8 cellular contexts compared by ENCODE assay signal in genomic region chr12:6056406-6057211, GRCh38.
DNase-seq lines count a peak whose midpoint lies in the region; ATAC-seq, FAIRE-seq and TF ChIP-seq lines count a peak whose summit lies in the region.

No MANE protein-coding gene starts in this region.

- intact Hi-C loops in IMR-90 (cut with micrococcal nuclease): no loop called here

- H3K79me2 ChIP-seq in astrocyte (ENCODE audit: insufficient read depth, low read length): no peaks in the 10 kb centered on the region

- H3K27me3 ChIP-seq in BJ (ENCODE audit: control insufficient read depth, insufficient read depth, low read length) (no peaks in the 10 kb centered on the region), IMR-90 (ENCODE audit: control insufficient read depth, insufficient read depth, low read length) (no peaks in the 10 kb centered on the region), astrocyte (ENCODE audit: insufficient read depth, low read length) (no peaks in the 10 kb centered on the region)

- in situ Hi-C loops in IMR-90 (cut with MboI; ENCODE audit: low sequenced_read_pairs): no loop called here

- peak overlapping the region in 1 of 2 experiments; percentile 17; a peak in 1 of 4 replicates for H4K8ac ChIP-seq in IMR-90 (ENCODE audit: low read depth in 2 of 2, low read length in 2 of 2)

- H2AFZ ChIP-seq in IMR-90 (replicated peaks; ENCODE audit: low read length, poor library complexity): peak overlapping the region; percentile 9
- peak overlapping the region; percentile 91 for H2AFZ ChIP-seq in astrocyte (ENCODE audit: low read depth, low read length)

- H3K23ac ChIP-seq in IMR-90 (ENCODE audit: low read depth, low read length): no peak overlapping the region

- dilution Hi-C loops in IMR-90 (cut with HindIII; ENCODE audit: low sequenced_read_pairs, unreplicated experiment): no loop called here

- H3K27ac Mint-ChIP-seq in astrocyte (ENCODE audit: unreplicated experiment) (no peak overlapping the region), memory B cell (no peak overlapping the region)

- no peak overlapping the region for H4K91ac ChIP-seq in IMR-90 (ENCODE audit: insufficient read depth, low read depth, low read length)

- H3K14ac ChIP-seq in IMR-90 (replicated peaks; ENCODE audit: low read depth, low read length): no peak overlapping the region

- H3K4me1 Mint-ChIP-seq in astrocyte (ENCODE audit: low read depth, unreplicated experiment) (peaks cover 15% of the 10 kb centered on the region), memory B cell (no peaks in the 10 kb centered on the region)

- H2BK120ac ChIP-seq in IMR-90 (ENCODE audit: low read depth, low read length): no peak overlapping the region

- peaks cover 8% of the 10 kb centered on the region; the same call in 1 of the 2 replicates for H3K9me1 ChIP-seq in IMR-90 (ENCODE audit: insufficient read depth, low read length)

- H3K9ac ChIP-seq in IMR-90 (ENCODE audit: low read depth, low read length) (no peak overlapping the region), astrocyte (ENCODE audit: low read length) (no peak overlapping the region)

- no peak overlapping the region for H2BK5ac ChIP-seq in IMR-90 (ENCODE audit: low read depth, low read length, poor library complexity, severe bottlenecking)

- H3K4me2 ChIP-seq in IMR-90 (ENCODE audit: low read depth, low read length) (no peak overlapping the region), astrocyte (ENCODE audit: low read length) (peak overlapping the region; percentile 66)

- peak; percentile 42 for TF ChIP-seq CTCF in BJ (IDR thresholded peaks at IDR 0.05; ENCODE audit: insufficient read depth, low read depth, low read length)
- TF ChIP-seq CTCF in IMR-90 (conservative IDR thresholded peaks at IDR 0.05; ENCODE audit: low read depth, low read length): no peak
- no peak for TF ChIP-seq CTCF in astrocyte (IDR thresholded peaks at IDR 0.05; ENCODE audit: insufficient read depth, low read depth, low read length)

- H4K20me1 ChIP-seq in IMR-90 (ENCODE audit: insufficient read depth, low read length) (no peaks in the 10 kb centered on the region), astrocyte (ENCODE audit: insufficient read depth, low read length) (no peaks in the 10 kb centered on the region)

- peaks cover 2% of the 10 kb centered on the region for H3K9me3 Mint-ChIP-seq in astrocyte (ENCODE audit: unreplicated experiment)
- no peaks in the 10 kb centered on the region for H3K9me3 Mint-ChIP-seq in memory B cell

- H3K27ac ChIP-seq in IMR-90 (ENCODE audit: insufficient read depth, low read length) (no peak overlapping the region), astrocyte (ENCODE audit: low read depth, low read length) (no peak overlapping the region)

- H3K4me3 ChIP-seq in BJ (ENCODE audit: low read depth, low read length) (no peak overlapping the region), IMR-90 (ENCODE audit: insufficient read depth, low read depth, low read length) (no peak overlapping the region), astrocyte (ENCODE audit: insufficient read depth, low read depth, low read length) (no peak overlapping the region)

- ATAC-seq in IMR-90 (ENCODE audit: low read depth) (no peak), memory B cell (ENCODE audit: low read depth) (peak; percentile 43), GM18502 (IDR thresholded peaks at IDR 0.05; ENCODE audit: poor library complexity, unreplicated experiment) (no peak), HG03159 (IDR thresholded peaks at IDR 0.05; ENCODE audit: unreplicated experiment) (no peak)

- no TSS peak for BruUV-seq in IMR-90 (replicated peaks; lab: Mats Ljungman, UMichigan)

- H4K5ac ChIP-seq in IMR-90 (ENCODE audit: low read depth, low read length): no peak overlapping the region

- H3K4ac ChIP-seq in IMR-90 (ENCODE audit: low read depth, low read length): no peak overlapping the region

- no peak overlapping the region for H3K18ac ChIP-seq in IMR-90 (ENCODE audit: low read depth, low read length)

- 53% methylated on average over 24 of the region's 58 CpGs; no CpG with 5 or more reads in 1 of the 2 experiments for WGBS in IMR-90 (ENCODE audit: extremely low coverage in 2 of 2, insufficient read length in 1 of 2), 2 experiments

- H3K27me3 Mint-ChIP-seq in astrocyte (ENCODE audit: low read depth, unreplicated experiment) (peaks cover 24% of the 10 kb centered on the region), memory B cell (peaks cover 15% of the 10 kb centered on the region)

- FAIRE-seq in astrocyte (lab: Jason Lieb, UNC): no peak

- H3K9me3 ChIP-seq in IMR-90 (ENCODE audit: control insufficient read depth, insufficient read depth, low read length): no peaks in the 10 kb centered on the region
- no peaks in the 10 kb centered on the region for H3K9me3 ChIP-seq in astrocyte (ENCODE audit: insufficient read depth, low read depth, low read length)

- no peak overlapping the region for H3K4me3 Mint-ChIP-seq in astrocyte (ENCODE audit: unreplicated experiment)
- H3K4me3 Mint-ChIP-seq in memory B cell: peak overlapping the region; percentile 64

- H3K36me3 Mint-ChIP-seq in astrocyte (ENCODE audit: low read depth, unreplicated experiment) (no peaks in the 10 kb centered on the region), memory B cell (no peaks in the 10 kb centered on the region)

- peaks cover 17% of the 10 kb centered on the region for H3K4me1 ChIP-seq in IMR-90 (ENCODE audit: control insufficient read depth, insufficient read depth, low read length)
- peaks cover 22% of the 10 kb centered on the region for H3K4me1 ChIP-seq in astrocyte (ENCODE audit: insufficient read depth, low read length)

- no peaks in the 10 kb centered on the region for H3K79me1 ChIP-seq in IMR-90 (ENCODE audit: low read depth in 1 of 2, low read length in 2 of 2)

- TF ChIP-seq POLR2A in IMR-90 (IDR thresholded peaks at IDR 0.05; ENCODE audit: low read depth, low read length): no peak

- no peaks in the 10 kb centered on the region for H3K36me3 ChIP-seq in BJ (ENCODE audit: control insufficient read depth, insufficient read depth, low read length)
- no peaks in the 10 kb centered on the region for H3K36me3 ChIP-seq in IMR-90 (ENCODE audit: control insufficient read depth, insufficient read depth, low read length)
- H3K36me3 ChIP-seq in astrocyte (ENCODE audit: insufficient read depth, low read length): no peaks in the 10 kb centered on the region

- H2AK9ac ChIP-seq in IMR-90 (replicated peaks; ENCODE audit: low read depth, low read length, poor library complexity): no peak overlapping the region

- 0 out of 2 replicates have a peak overlapping the region, but pooled peaks have one; percentile 18 for H2AK5ac ChIP-seq in IMR-90 (ENCODE audit: low read depth, low read length)

- CTCF ChIA-PET in BJ (lab: Yijun Ruan, JAX): interaction anchor here (1.4 to 3.3 kb wide), 3 partner anchors 68 to 229 kb away, joined by 3 to 13 read pairs (median 11); no protein-coding TSS in a partner anchor
- CTCF ChIA-PET in IMR-90 (lab: Yijun Ruan, JAX): interaction anchor here (1.2 kb wide), 1 partner anchor 137 kb away, joined by 3 read pairs; no protein-coding TSS in a partner anchor

- POLR2A ChIA-PET in BJ (lab: Charles Lee): no interaction called here
- POLR2A ChIA-PET in IMR-90 (lab: Charles Lee; ENCODE audit: unreplicated experiment): no interaction called here

- DNase-seq in BJ (ENCODE audit: low read depth): no peak
- no peak for DNase-seq in IMR-90
- no peak for DNase-seq in astrocyte (ENCODE audit: low read depth)
- DNase-seq in memory B cell (ENCODE audit: low spot score in 2 of 2): no peak
- no peak for DNase-seq in LoVo (ENCODE audit: low spot score)
- DNase-seq in AG08396 (ENCODE audit: low spot score): no peak

- H2BK20ac ChIP-seq in IMR-90 (ENCODE audit: low read depth, low read length): no peak overlapping the region

- no peak overlapping the region for H2BK15ac ChIP-seq in IMR-90 (ENCODE audit: low read depth, low read length)

- no peak overlapping the region for H3K56ac ChIP-seq in IMR-90 (ENCODE audit: extremely low read depth, insufficient read depth, low read length)

- TF ChIP-seq RAD21 in IMR-90 (IDR thresholded peaks at IDR 0.05; ENCODE audit: low read length): no peak

TF ChIP-seq in IMR-90, 13 proteins besides CTCF, POLR2A, EP300 and RAD21:
- TF ChIP-seq MXI1 (IDR thresholded peaks at IDR 0.05; ENCODE audit: borderline replicate concordance, low read depth, low read length) (no peak), FOS (IDR thresholded peaks at IDR 0.05; ENCODE audit: low read depth, low read length) (no peak), RCOR1 (IDR thresholded peaks at IDR 0.05; ENCODE audit: insufficient replicate concordance, low read length) (no peak), NFE2L2 (IDR thresholded peaks at IDR 0.05; ENCODE audit: low read depth, low read length) (no peak), ELK1 (IDR thresholded peaks at IDR 0.05; ENCODE audit: borderline replicate concordance, low read depth, low read length) (no peak), MAZ (IDR thresholded peaks at IDR 0.05; ENCODE audit: borderline replicate concordance, low read depth, low read length) (no peak), CHD1 (IDR thresholded peaks at IDR 0.05; ENCODE audit: low read depth, low read length) (no peak), USF2 (IDR thresholded peaks at IDR 0.05; ENCODE audit: low read depth, low read length) (no peak), SMC3 (IDR thresholded peaks at IDR 0.05; ENCODE audit: low read depth, low read length) (no peak), MAFK (IDR thresholded peaks at IDR 0.05; ENCODE audit: low read depth, low read length) (no peak), RFX5 (IDR thresholded peaks at IDR 0.05; ENCODE audit: low read depth, low read length) (no peak), BHLHE40 (IDR thresholded peaks at IDR 0.05; ENCODE audit: low read depth, low read length) (no peak), CEBPB (IDR thresholded peaks at IDR 0.05; ENCODE audit: low read depth, low read length) (no peak)
